Comparison of ENCODE assay signal across 9 cellular contexts in genomic region chr17:16477255-16477654, GRCh38. TPM values are rescaled to one million over a fixed set of nuclear protein-coding genes. Genes with fewer than 3 reads are reported as not detected.
DNase-seq lines count a peak whose midpoint lies in the region; ATAC-seq, FAIRE-seq and TF ChIP-seq lines count a peak whose summit lies in the region.
"Had no signal": no experiment of that assay in that cellular context is flagged by ENCODE, and none has a peak within 500 bp of the region (broad histone marks: within the 10 kb centered on the region; RNA-seq: fewer than 3 reads in every experiment).

No MANE protein-coding gene starts in this region.

- H3K27ac Mint-ChIP-seq in astrocyte (ENCODE audit: unreplicated experiment) = no peak overlapping the region
- H3K27ac Mint-ChIP-seq: activated CD4-positive, alpha-beta T cell treated with anti-CD3 and anti-CD28 coated beads, Interleukin-2, amount 10 ng/mL, durations not matched to agents 24 days and 14 days had no signal

- no peaks in the 10 kb centered on the region for H3K79me2 ChIP-seq in astrocyte (ENCODE audit: insufficient read depth, low read length)

- peaks cover 15% of the 10 kb centered on the region for H3K4me1 Mint-ChIP-seq in astrocyte (ENCODE audit: low read depth, unreplicated experiment)
- H3K4me1 Mint-ChIP-seq: activated CD4-positive, alpha-beta T cell treated with anti-CD3 and anti-CD28 coated beads, Interleukin-2, amount 10 ng/mL, durations not matched to agents 24 days and 14 days had no signal

- peak overlapping the region; percentile 87 for H2AFZ ChIP-seq in astrocyte (ENCODE audit: low read depth, low read length)

- H4K20me1 ChIP-seq in astrocyte (ENCODE audit: insufficient read depth, low read length) = no peaks in the 10 kb centered on the region

- ATAC-seq in GM19351 (IDR thresholded peaks at IDR 0.05; ENCODE audit: unreplicated experiment) (no peak), HG02798 (IDR thresholded peaks at IDR 0.05; ENCODE audit: poor library complexity, unreplicated experiment) (no peak)

- H3K27me3 Mint-ChIP-seq in astrocyte (ENCODE audit: low read depth, unreplicated experiment) = peaks cover 10% of the 10 kb centered on the region
- H3K27me3 Mint-ChIP-seq: activated CD4-positive, alpha-beta T cell treated with anti-CD3 and anti-CD28 coated beads, Interleukin-2, amount 10 ng/mL, durations not matched to agents 24 days and 14 days had no signal

- H3K36me3 ChIP-seq in H7 (replicated peaks; ENCODE audit: control insufficient read depth, insufficient read depth, low read length) = peaks cover 2% of the 10 kb centered on the region
- no peaks in the 10 kb centered on the region for H3K36me3 ChIP-seq in astrocyte (ENCODE audit: insufficient read depth, low read length)

- H3K9ac ChIP-seq in astrocyte (ENCODE audit: low read length) = peak overlapping the region; percentile 52

- no peak for TF ChIP-seq CTCF in astrocyte (IDR thresholded peaks at IDR 0.05; ENCODE audit: insufficient read depth, low read depth, low read length)

- H3K27me3 ChIP-seq in H7 (ENCODE audit: control insufficient read depth, insufficient read depth, low read length) = no peaks in the 10 kb centered on the region
- H3K27me3 ChIP-seq in astrocyte (ENCODE audit: insufficient read depth, low read length) = no peaks in the 10 kb centered on the region

- FAIRE-seq in astrocyte (lab: Jason Lieb, UNC) = peak; percentile 89

- no peaks in the 10 kb centered on the region for H3K9me3 Mint-ChIP-seq in astrocyte (ENCODE audit: unreplicated experiment)
- H3K9me3 Mint-ChIP-seq: activated CD4-positive, alpha-beta T cell treated with anti-CD3 and anti-CD28 coated beads, Interleukin-2, amount 10 ng/mL, durations not matched to agents 24 days and 14 days had no signal

- peaks cover 8% of the 10 kb centered on the region for H3K4me1 ChIP-seq in astrocyte (ENCODE audit: insufficient read depth, low read length)

- peak overlapping the region; percentile 49 for H3K4me2 ChIP-seq in astrocyte (ENCODE audit: low read length)

- H3K4me3 Mint-ChIP-seq in astrocyte (ENCODE audit: unreplicated experiment) = no peak overlapping the region
- H3K4me3 Mint-ChIP-seq: activated CD4-positive, alpha-beta T cell treated with anti-CD3 and anti-CD28 coated beads, Interleukin-2, amount 10 ng/mL, durations not matched to agents 24 days and 14 days had no signal

- DNase-seq in H7 = peak; percentile 74
- peak; percentile 81 for DNase-seq in astrocyte (ENCODE audit: low read depth)
- peak; percentile 97 for DNase-seq in hepatic stellate cell (ENCODE audit: low spot score)
- DNase-seq in NCI-H748 treated with DMSO at 0.1 percent for 48 hours (lab: John Stamatoyannopoulos, UW) = no peak
- DNase-seq in central memory CD4-positive, alpha-beta T cell = no peak
- DNase-seq: activated CD4-positive, alpha-beta T cell treated with anti-CD3 and anti-CD28 coated beads, Interleukin-2, amount 10 ng/mL, durations not matched to agents 24 days and 14 days had no signal

- peak overlapping the region; percentile 55 for H3K27ac ChIP-seq in astrocyte (ENCODE audit: low read depth, low read length)
- H3K27ac ChIP-seq in skin epidermis = peak overlapping the region in 14 of 21 experiments; percentile 2 to 86 (median 52)

- no peaks in the 10 kb centered on the region for H3K9me3 ChIP-seq in astrocyte (ENCODE audit: insufficient read depth, low read depth, low read length)

- H3K4me3 ChIP-seq in H7 (ENCODE audit: insufficient read depth, low read depth, low read length) = no peak overlapping the region
- H3K4me3 ChIP-seq in astrocyte (ENCODE audit: insufficient read depth, low read depth, low read length) = no peak overlapping the region
- no peak overlapping the region for H3K4me3 ChIP-seq in skin epidermis

- H3K36me3 Mint-ChIP-seq in astrocyte (ENCODE audit: low read depth, unreplicated experiment) = no peaks in the 10 kb centered on the region

RNA-seq across cellular contexts. Expression of gene LRRC75A, which starts 14.7 kb away (rescaled TPM):
- 3.3 and 5.9 TPM in 2 replicates for total RNA-seq in H7 (2014; rRNA removed; shearing (Covaris generic))
- 0.36 TPM in 2 replicates for total RNA-seq in astrocyte

Comparison
In these comparisons a context has a peak if more than half of its experiments do, and no peak if none do; other contexts are left out.
1. DNase-seq: peak in H7 (single experiment), astrocyte (single experiment) and hepatic stellate cell (single experiment); none in NCI-H748 treated with DMSO at 0.1 percent for 48 hours (single experiment) and central memory CD4-positive, alpha-beta T cell (single experiment).